ENCODE assay signal across 1 cellular context in the genomic region with DNA sequence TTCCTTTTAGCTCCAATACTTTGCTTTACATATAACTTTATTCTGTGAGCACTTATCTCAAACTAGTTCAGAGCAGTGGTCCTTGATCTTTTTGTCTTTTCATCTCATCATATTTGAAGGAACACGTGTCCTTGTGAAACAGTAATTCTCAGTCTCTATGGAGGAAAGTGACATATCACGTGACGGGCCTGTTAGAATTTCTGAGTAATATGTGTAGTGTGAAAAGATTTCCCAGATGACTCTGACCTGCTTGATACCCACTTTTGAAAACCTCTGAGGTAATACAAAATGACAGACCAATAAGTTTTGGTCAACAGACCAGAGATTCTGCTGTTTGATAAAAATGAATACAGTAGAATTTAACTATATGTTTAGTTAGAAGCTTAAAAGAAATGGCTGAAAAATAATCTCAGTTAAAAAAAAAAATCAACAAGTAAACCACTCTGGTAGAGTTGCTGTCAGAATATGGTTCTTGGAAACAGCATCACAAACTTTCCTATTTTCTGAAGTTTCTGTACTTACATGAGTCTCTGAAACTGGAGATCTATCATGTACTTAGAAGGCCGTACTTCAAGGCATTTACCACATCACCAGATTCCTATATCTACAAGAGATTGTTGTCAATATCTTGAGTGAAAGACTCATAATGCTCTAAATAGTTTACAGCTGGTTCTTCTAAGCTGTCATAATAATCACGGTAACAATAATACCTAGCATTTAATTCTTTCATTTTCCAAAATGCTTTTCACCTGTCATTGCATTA.
TF ChIP-seq lines count a peak whose summit lies in the region.

No MANE protein-coding gene starts in this region.

TF ChIP-seq in IMR-90, 13 proteins besides CTCF, POLR2A, EP300 and RAD21 (continued from another document):
- no peak for TF ChIP-seq CEBPB (IDR thresholded peaks at IDR 0.05; ENCODE audit: low read depth, low read length)
TF ChIP-seq in IMR-90: peak in this region for 0.
